ENCODE assay signal across 1 cellular context in genomic region chr13:102394158-102395053, GRCh38.
A peak's percentile ranks its signal among the peaks of the same experiment; 100 is the strongest.
TF ChIP-seq lines count a peak whose summit lies in the region.

No MANE protein-coding gene starts in this region.

TF ChIP-seq in HepG2, 621 proteins besides CTCF, POLR2A, EP300 and RAD21 (continued from another document):
- TF ChIP-seq, protein P1, sequence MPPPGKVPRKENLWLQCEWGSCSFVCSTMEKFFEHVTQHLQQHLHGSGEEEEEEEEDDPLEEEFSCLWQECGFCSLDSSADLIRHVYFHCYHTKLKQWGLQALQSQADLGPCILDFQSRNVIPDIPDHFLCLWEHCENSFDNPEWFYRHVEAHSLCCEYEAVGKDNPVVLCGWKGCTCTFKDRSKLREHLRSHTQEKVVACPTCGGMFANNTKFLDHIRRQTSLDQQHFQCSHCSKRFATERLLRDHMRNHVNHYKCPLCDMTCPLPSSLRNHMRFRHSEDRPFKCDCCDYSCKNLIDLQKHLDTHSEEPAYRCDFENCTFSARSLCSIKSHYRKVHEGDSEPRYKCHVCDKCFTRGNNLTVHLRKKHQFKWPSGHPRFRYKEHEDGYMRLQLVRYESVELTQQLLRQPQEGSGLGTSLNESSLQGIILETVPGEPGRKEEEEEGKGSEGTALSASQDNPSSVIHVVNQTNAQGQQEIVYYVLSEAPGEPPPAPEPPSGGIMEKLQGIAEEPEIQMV (CRISPR knock-in tag; IDR thresholded peaks at IDR 0.05; ENCODE audit: low read depth) = no peak
- TF ChIP-seq TBP (CRISPR knock-in tag; IDR thresholded peaks at IDR 0.05) = no peak
- TF ChIP-seq SRY (CRISPR knock-in tag; IDR thresholded peaks at IDR 0.05) = no peak
- TF ChIP-seq STAT5B (CRISPR knock-in tag; IDR thresholded peaks at IDR 0.05) = no peak
- no peak for TF ChIP-seq ZFYVE20 (CRISPR knock-in tag; IDR thresholded peaks at IDR 0.05; ENCODE audit: borderline replicate concordance, low read depth)
- TF ChIP-seq ZNF605 (CRISPR knock-in tag; IDR thresholded peaks at IDR 0.05) = no peak
- no peak for TF ChIP-seq KLF15 (CRISPR knock-in tag; IDR thresholded peaks at IDR 0.05; ENCODE audit: borderline replicate concordance)
- TF ChIP-seq SMARCC2 (IDR thresholded peaks at IDR 0.05) = no peak
- TF ChIP-seq ZNF75D (CRISPR knock-in tag; IDR thresholded peaks at IDR 0.05; ENCODE audit: borderline replicate concordance) = no peak
- TF ChIP-seq, protein P2, sequence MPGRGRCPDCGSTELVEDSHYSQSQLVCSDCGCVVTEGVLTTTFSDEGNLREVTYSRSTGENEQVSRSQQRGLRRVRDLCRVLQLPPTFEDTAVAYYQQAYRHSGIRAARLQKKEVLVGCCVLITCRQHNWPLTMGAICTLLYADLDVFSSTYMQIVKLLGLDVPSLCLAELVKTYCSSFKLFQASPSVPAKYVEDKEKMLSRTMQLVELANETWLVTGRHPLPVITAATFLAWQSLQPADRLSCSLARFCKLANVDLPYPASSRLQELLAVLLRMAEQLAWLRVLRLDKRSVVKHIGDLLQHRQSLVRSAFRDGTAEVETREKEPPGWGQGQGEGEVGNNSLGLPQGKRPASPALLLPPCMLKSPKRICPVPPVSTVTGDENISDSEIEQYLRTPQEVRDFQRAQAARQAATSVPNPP (CRISPR knock-in tag; IDR thresholded peaks at IDR 0.05) = no peak
- no peak for TF ChIP-seq ZNF431 (CRISPR knock-in tag; IDR thresholded peaks at IDR 0.05; ENCODE audit: borderline replicate concordance, low read depth)
- TF ChIP-seq ZNF329 (CRISPR knock-in tag; IDR thresholded peaks at IDR 0.05; ENCODE audit: low read depth) = no peak
- TF ChIP-seq, protein P3, sequence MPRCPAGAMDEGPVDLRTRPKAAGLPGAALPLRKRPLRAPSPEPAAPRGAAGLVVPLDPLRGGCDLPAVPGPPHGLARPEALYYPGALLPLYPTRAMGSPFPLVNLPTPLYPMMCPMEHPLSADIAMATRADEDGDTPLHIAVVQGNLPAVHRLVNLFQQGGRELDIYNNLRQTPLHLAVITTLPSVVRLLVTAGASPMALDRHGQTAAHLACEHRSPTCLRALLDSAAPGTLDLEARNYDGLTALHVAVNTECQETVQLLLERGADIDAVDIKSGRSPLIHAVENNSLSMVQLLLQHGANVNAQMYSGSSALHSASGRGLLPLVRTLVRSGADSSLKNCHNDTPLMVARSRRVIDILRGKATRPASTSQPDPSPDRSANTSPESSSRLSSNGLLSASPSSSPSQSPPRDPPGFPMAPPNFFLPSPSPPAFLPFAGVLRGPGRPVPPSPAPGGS (CRISPR knock-in tag; IDR thresholded peaks at IDR 0.05) = no peak
- peak; percentile 78 for TF ChIP-seq GABPB1 (CRISPR knock-in tag; IDR thresholded peaks at IDR 0.05)
